ENCODE assay signal across 8 cellular contexts in the genomic region with DNA sequence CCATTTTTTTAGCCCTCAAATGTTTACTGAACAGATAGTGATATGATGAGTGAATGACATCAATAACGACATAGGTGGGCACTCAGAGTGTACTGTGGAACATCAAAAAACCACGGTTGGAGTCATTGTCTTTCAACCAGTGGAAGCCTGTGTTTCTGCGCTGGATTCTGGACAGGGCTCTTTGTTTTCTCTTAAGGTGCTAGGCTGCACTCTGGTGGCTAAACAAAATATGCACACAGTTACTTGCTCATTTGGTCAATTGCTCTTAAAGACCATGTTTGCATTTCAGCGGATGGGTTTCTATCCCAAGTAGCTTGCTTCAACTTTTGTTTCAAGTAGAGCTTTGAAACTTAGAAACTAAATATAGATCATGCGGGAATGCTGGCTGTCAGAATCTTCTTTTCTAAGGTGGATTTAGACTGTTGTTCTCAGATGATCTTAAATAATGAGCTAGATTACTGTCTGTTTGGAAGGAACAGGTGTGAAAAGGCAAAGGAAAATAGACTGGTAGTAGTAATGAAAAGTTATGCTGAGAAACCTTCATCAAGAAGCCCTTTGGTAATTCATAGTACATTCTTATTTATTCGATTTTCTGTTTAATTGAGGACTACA. TPM values are rescaled to one million over a fixed set of nuclear protein-coding genes. Genes with fewer than 3 reads are reported as not detected.
DNase-seq lines count a peak whose midpoint lies in the region; ATAC-seq, FAIRE-seq and TF ChIP-seq lines count a peak whose summit lies in the region.

No MANE protein-coding gene starts in this region.

- H3K27me3 ChIP-seq in adrenal gland (no peaks in the 10 kb centered on the region), heart right ventricle (no peaks in the 10 kb centered on the region)

- no peaks in the 10 kb centered on the region for H3K9me3 ChIP-seq in adrenal gland (replicated peaks in 1 of 3)
- H3K9me3 ChIP-seq in heart right ventricle, result no peaks in the 10 kb centered on the region

- peak; percentile 41 for DNase-seq in activated T-cell treated with anti-CD3 and anti-CD28 coated beads for 24 hours (ENCODE audit: low read depth)
- DNase-seq in activated T-cell treated with anti-CD3 and anti-CD28 coated beads, Interleukin-2, amount 50 U/mL, for 1 hour, result no peak
- DNase-seq in HCEC 1CT, result peak; percentile 66
- DNase-seq in LNCaP clone FGC (ENCODE audit: low read depth), result peak; percentile 71
- DNase-seq in RCC 7860 (ENCODE audit: low spot score), result peak; percentile 34
- DNase-seq in adrenal gland, result peak; percentile 62 to 90 (median 68)
- peak in 1 of 2 donors; percentile 72 for DNase-seq in heart right ventricle
- peak; percentile 63 for DNase-seq in retinal pigment epithelial cell (ENCODE audit: low read depth)

- H3K36me3 ChIP-seq in adrenal gland (replicated peaks in 1 of 2) (peaks cover 0 to 8% of the 10 kb centered on the region in 2 donors), heart right ventricle (no peaks in the 10 kb centered on the region)

- 32 to 33% (median 33%) methylated on average over 6 of the region's 6 CpGs for WGBS in adrenal gland, 4 donors
- WGBS in heart right ventricle, 2 donors, result 29 to 34% methylated on average over 6 of the region's 6 CpGs

- H3K27ac ChIP-seq in adrenal gland, result no peak overlapping the region
- no peak overlapping the region for H3K27ac ChIP-seq in heart right ventricle

- peak; percentile 57 to 92 (median 72) for ATAC-seq in heart right ventricle

- FAIRE-seq in RCC 7860 (lab: Jason Lieb, UNC), result no peak

- no peaks in the 10 kb centered on the region for H3K4me1 ChIP-seq in adrenal gland (replicated peaks in 1 of 2)
- H3K4me1 ChIP-seq in heart right ventricle, result no peaks in the 10 kb centered on the region

- intact Hi-C loops in adrenal gland (cut with DNase I) (loop anchor here (10.0 kb wide), 3 partner anchors 345 to 455 kb away; partner anchors contain the start of gene EPC2 (in 1 of the 2)), heart right ventricle (cut with DNase I) (loop anchor here (5.0 to 10.0 kb wide), 12 partner anchors 345 to 1935 kb away; partner anchors contain the start of gene EPC2 (in 5 of the 10))

- H3K4me3 ChIP-seq in LNCaP clone FGC (ENCODE audit: low read depth, low read length) (no peak overlapping the region), adrenal gland (no peak overlapping the region), heart right ventricle (no peak overlapping the region), retinal pigment epithelial cell (ENCODE audit: low read length) (no peak overlapping the region)

- no peak for TF ChIP-seq POLR2A in adrenal gland (IDR thresholded peaks at IDR 0.05)

- TF ChIP-seq CTCF in LNCaP clone FGC (IDR thresholded peaks at IDR 0.05; ENCODE audit: control insufficient read depth, extremely low read depth, insufficient read depth) (peak; percentile 67), adrenal gland (IDR thresholded peaks at IDR 0.05) (peak; percentile 63 to 91 (median 78)), heart right ventricle (IDR thresholded peaks at IDR 0.05) (peak; percentile 47 to 84 (median 77)), retinal pigment epithelial cell (conservative IDR thresholded peaks at IDR 0.05; ENCODE audit: low read depth, low read length) (peak; percentile 75)

RNA-seq across cellular contexts. Expression of gene LYPD6B, which starts 48.5 kb away (rescaled TPM):
- total RNA-seq in adrenal gland, result under 1 TPM in 6 of 8 donors, not detected in 2; 0.22 to 0.55 (median 0.50) TPM
- under 1 TPM; 0.15 to 0.98 (median 0.80) TPM for polyA plus RNA-seq in adrenal gland
- total RNA-seq in heart right ventricle, result under 1 TPM in 1 of 10 donors, not detected in 9; 0.21 TPM
- not detected for polyA plus RNA-seq in heart right ventricle
